1 cellular context compared by ENCODE assay signal in the genomic region with DNA sequence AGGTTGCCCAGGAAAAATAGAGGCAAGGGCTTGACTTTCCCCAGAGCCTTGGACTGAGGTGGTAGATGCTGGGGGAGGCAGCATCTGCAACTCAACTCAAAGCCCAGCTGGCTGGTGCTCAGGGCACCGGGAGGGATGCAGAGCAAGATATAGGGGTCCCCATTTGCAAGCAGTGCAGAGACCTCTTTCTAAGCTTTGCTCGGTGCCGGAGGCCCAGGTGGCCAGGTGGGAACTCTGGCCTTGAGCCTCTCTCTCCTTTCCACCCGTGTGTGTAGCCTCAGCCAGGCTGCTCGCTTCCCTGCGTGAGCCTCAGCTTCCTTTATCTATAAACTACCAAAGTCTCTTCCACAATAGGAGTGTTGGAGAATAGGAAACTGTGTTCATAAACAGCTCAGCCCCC.
TF ChIP-seq lines count a peak whose summit lies in the region.

No MANE protein-coding gene starts in this region.

TF ChIP-seq in WTC11, 78 proteins besides CTCF, POLR2A, EP300 and RAD21 (continued from another document):
- TF ChIP-seq, protein P1, sequence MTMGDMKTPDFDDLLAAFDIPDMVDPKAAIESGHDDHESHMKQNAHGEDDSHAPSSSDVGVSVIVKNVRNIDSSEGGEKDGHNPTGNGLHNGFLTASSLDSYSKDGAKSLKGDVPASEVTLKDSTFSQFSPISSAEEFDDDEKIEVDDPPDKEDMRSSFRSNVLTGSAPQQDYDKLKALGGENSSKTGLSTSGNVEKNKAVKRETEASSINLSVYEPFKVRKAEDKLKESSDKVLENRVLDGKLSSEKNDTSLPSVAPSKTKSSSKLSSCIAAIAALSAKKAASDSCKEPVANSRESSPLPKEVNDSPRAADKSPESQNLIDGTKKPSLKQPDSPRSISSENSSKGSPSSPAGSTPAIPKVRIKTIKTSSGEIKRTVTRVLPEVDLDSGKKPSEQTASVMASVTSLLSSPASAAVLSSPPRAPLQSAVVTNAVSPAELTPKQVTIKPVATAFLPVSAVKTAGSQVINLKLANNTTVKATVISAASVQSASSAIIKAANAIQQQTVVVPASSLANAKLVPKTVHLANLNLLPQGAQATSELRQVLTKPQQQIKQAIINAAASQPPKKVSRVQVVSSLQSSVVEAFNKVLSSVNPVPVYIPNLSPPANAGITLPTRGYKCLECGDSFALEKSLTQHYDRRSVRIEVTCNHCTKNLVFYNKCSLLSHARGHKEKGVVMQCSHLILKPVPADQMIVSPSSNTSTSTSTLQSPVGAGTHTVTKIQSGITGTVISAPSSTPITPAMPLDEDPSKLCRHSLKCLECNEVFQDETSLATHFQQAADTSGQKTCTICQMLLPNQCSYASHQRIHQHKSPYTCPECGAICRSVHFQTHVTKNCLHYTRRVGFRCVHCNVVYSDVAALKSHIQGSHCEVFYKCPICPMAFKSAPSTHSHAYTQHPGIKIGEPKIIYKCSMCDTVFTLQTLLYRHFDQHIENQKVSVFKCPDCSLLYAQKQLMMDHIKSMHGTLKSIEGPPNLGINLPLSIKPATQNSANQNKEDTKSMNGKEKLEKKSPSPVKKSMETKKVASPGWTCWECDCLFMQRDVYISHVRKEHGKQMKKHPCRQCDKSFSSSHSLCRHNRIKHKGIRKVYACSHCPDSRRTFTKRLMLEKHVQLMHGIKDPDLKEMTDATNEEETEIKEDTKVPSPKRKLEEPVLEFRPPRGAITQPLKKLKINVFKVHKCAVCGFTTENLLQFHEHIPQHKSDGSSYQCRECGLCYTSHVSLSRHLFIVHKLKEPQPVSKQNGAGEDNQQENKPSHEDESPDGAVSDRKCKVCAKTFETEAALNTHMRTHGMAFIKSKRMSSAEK (CRISPR knock-in tag; IDR thresholded peaks at IDR 0.05; ENCODE audit: borderline replicate concordance), result no peak
- TF ChIP-seq FOXK1 (CRISPR knock-in tag; IDR thresholded peaks at IDR 0.05) (no peak), ZNF263 (CRISPR knock-in tag; IDR thresholded peaks at IDR 0.05; ENCODE audit: low read depth) (no peak)
- TF ChIP-seq, protein P2, sequence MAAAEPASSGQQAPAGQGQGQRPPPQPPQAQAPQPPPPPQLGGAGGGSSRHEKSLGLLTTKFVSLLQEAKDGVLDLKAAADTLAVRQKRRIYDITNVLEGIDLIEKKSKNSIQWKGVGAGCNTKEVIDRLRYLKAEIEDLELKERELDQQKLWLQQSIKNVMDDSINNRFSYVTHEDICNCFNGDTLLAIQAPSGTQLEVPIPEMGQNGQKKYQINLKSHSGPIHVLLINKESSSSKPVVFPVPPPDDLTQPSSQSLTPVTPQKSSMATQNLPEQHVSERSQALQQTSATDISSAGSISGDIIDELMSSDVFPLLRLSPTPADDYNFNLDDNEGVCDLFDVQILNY (CRISPR knock-in tag; IDR thresholded peaks at IDR 0.05), result no peak
TF ChIP-seq in WTC11: peak in this region for 0.
